In genomic region chr21:43726686-43727570, GRCh38 we compare ENCODE assay signal across 8 cellular contexts. TPM values are rescaled to one million over a fixed set of nuclear protein-coding genes. Genes with fewer than 3 reads are reported as not detected.
A peak's percentile ranks its signal among the peaks of the same experiment; 100 is the strongest.
DNase-seq lines count a peak whose midpoint lies in the region; ATAC-seq and TF ChIP-seq lines count a peak whose summit lies in the region.

No MANE protein-coding gene starts in this region.

- WGBS in smooth muscle cell (ENCODE audit: low lambda C conversion rate) = 61% methylated on average over 21 of the region's 21 CpGs

- H3K9me3 Mint-ChIP-seq in GM23338 = no peaks in the 10 kb centered on the region

- H3K9me2 ChIP-seq in GM23338 (ENCODE audit: insufficient read depth) = no peaks in the 10 kb centered on the region

- no peaks in the 10 kb centered on the region for H3K36me3 ChIP-seq in GM23338 (ENCODE audit: insufficient read depth)
- H3K36me3 ChIP-seq in WERI-Rb-1 = peaks cover 21% of the 10 kb centered on the region
- no peaks in the 10 kb centered on the region for H3K36me3 ChIP-seq in smooth muscle cell (ENCODE audit: low read depth)

- DNase-seq in GM23338 (ENCODE audit: low spot score) = no peak
- no peak for DNase-seq in WERI-Rb-1
- DNase-seq in left cardiac atrium = peak; percentile 35
- DNase-seq in smooth muscle cell (lab: John Stamatoyannopoulos, UW; ENCODE audit: unreplicated experiment) = no peak
- no peak for DNase-seq in NCI-H82 treated with DMSO at 0.1 percent for 48 hours (lab: John Stamatoyannopoulos, UW; ENCODE audit: unreplicated experiment)

- peaks cover 14% of the 10 kb centered on the region; the same call in 1 of the 2 replicates for H3F3A ChIP-seq in GM23338 (replicated peaks; ENCODE audit: low read depth)
- H3F3A ChIP-seq in smooth muscle cell (ENCODE audit: low read depth) = peaks cover 26% of the 10 kb centered on the region

- H3K4me2 ChIP-seq in GM23338 (no peak overlapping the region), smooth muscle cell (peak overlapping the region; percentile 72)

- H3K9ac ChIP-seq in smooth muscle cell (ENCODE audit: low read depth) = peak overlapping the region; percentile 87

- peaks cover 7% of the 10 kb centered on the region; the same call in 2 of the 3 replicates for H3K36me3 Mint-ChIP-seq in GM23338 (ENCODE audit: low read depth)

- H3K9me3 ChIP-seq in WERI-Rb-1 (ENCODE audit: severe bottlenecking) (no peaks in the 10 kb centered on the region), smooth muscle cell (replicated peaks; ENCODE audit: low read depth) (no peaks in the 10 kb centered on the region)

- H3K4me1 Mint-ChIP-seq in GM23338 = peaks cover 28% of the 10 kb centered on the region

- H3K27ac Mint-ChIP-seq in GM23338 = no peak overlapping the region; the same call in 1 of the 2 replicates

- H3K79me2 ChIP-seq in GM23338 (replicated peaks; ENCODE audit: insufficient read depth) (peaks cover 65% of the 10 kb centered on the region), smooth muscle cell (ENCODE audit: low read depth) (peaks cover 67% of the 10 kb centered on the region)

- H3K27me3 Mint-ChIP-seq in GM23338 (ENCODE audit: insufficient read depth, low read depth, poor library complexity) = peaks cover 20% of the 10 kb centered on the region

- H3K4me1 ChIP-seq in GM23338 (ENCODE audit: insufficient read depth) (peaks cover 7% of the 10 kb centered on the region; the same call in 1 of the 2 replicates), smooth muscle cell (ENCODE audit: low read depth) (peaks cover 19% of the 10 kb centered on the region)

- peaks cover 4% of the 10 kb centered on the region; the same call in 1 of the 2 replicates for H4K20me1 ChIP-seq in GM23338 (replicated peaks; ENCODE audit: insufficient read depth)
- H4K20me1 ChIP-seq in smooth muscle cell (ENCODE audit: low read depth) = peaks cover 84% of the 10 kb centered on the region

- ATAC-seq in GM23338 = no peak
- ATAC-seq in left cardiac atrium = no peak
- no peak for ATAC-seq in GM21381 (IDR thresholded peaks at IDR 0.05; ENCODE audit: unreplicated experiment)
- no peak for ATAC-seq in GM19467 (IDR thresholded peaks at IDR 0.05; ENCODE audit: unreplicated experiment)
- ATAC-seq in GM19023 (IDR thresholded peaks at IDR 0.05; ENCODE audit: unreplicated experiment) = no peak

- H3K27me3 ChIP-seq in GM23338 (ENCODE audit: insufficient read depth) = no peaks in the 10 kb centered on the region
- H3K27me3 ChIP-seq in WERI-Rb-1 (ENCODE audit: insufficient read depth, low read depth, severe bottlenecking) = no peaks in the 10 kb centered on the region
- no peaks in the 10 kb centered on the region for H3K27me3 ChIP-seq in smooth muscle cell (ENCODE audit: low read depth)

- intact Hi-C loops in left cardiac atrium (cut with DNase I) = no loop called here

- no peak for TF ChIP-seq CTCF in GM23338 (conservative IDR thresholded peaks at IDR 0.05; ENCODE audit: low read depth in 2 of 2)
- TF ChIP-seq CTCF in WERI-Rb-1 (IDR thresholded peaks at IDR 0.05; ENCODE audit: low read depth, low read length) = no peak
- no peak for TF ChIP-seq CTCF in smooth muscle cell (IDR thresholded peaks at IDR 0.05; ENCODE audit: borderline replicate concordance, insufficient read depth, poor library complexity, severe bottlenecking)

- H3K4me3 ChIP-seq in GM23338 = no peak overlapping the region
- no peak overlapping the region for H3K4me3 ChIP-seq in WERI-Rb-1 (ENCODE audit: low read depth, low read length)
- H3K4me3 ChIP-seq in smooth muscle cell = no peak overlapping the region

- no peak overlapping the region for H2AFZ ChIP-seq in GM23338
- H2AFZ ChIP-seq in smooth muscle cell (ENCODE audit: low read depth) = no peak overlapping the region

- H3K27ac ChIP-seq in GM23338 (ENCODE audit: low read depth) = peak overlapping the region; percentile 96; the same call in 1 of the 2 replicates
- H3K27ac ChIP-seq in WERI-Rb-1 = peak overlapping the region; percentile 92
- peak overlapping the region; percentile 99 for H3K27ac ChIP-seq in smooth muscle cell (ENCODE audit: low read depth)

- H3K4me3 Mint-ChIP-seq in GM23338 = peak overlapping the region; percentile 42; the same call in 2 of the 3 replicates

TF ChIP-seq in GM23338, 12 proteins besides CTCF, POLR2A, EP300 and RAD21 (continues in another document):
- TF ChIP-seq POLR2AphosphoS5 (IDR thresholded peaks at IDR 0.05; ENCODE audit: low read depth) (no peak), EZH2phosphoT487 (IDR thresholded peaks at IDR 0.05; ENCODE audit: unreplicated experiment) (no peak), REST (IDR thresholded peaks at IDR 0.05; ENCODE audit: unreplicated experiment) (no peak)

RNA-seq across cellular contexts. Expression of gene PDXK, which starts 8.0 kb away (rescaled TPM):
- total RNA-seq in GM23338 (2014; rRNA removed; shearing (Covaris generic)) = 56.7 and 66.3 TPM in 2 replicates
- 48.6 and 53.2 TPM in 2 replicates for polyA plus RNA-seq in GM23338 (2016; fragmentation: Nextera tagmentation; extraction: Ambion mirVana)
- 100 to 1,000 TPM; 101 to 120 TPM for total RNA-seq in left cardiac atrium
- total RNA-seq in smooth muscle cell = 84.3 and 92.6 TPM in 2 replicates
- 184 and 194 TPM in 2 replicates for polyA plus RNA-seq in smooth muscle cell

RNA-seq across cellular contexts. Expression of gene CSTB, which starts 49.2 kb away (rescaled TPM):
- 10.0 and 10.1 TPM in 2 replicates for total RNA-seq in GM23338 (2014; rRNA removed; shearing (Covaris generic))
- 142 and 147 TPM in 2 replicates for polyA plus RNA-seq in GM23338 (2016; fragmentation: Nextera tagmentation; extraction: Ambion mirVana)
- total RNA-seq in left cardiac atrium = 10 to 100 TPM; 33.0 to 40.2 TPM
- total RNA-seq in smooth muscle cell = 22.2 and 29.9 TPM in 2 replicates
- polyA plus RNA-seq in smooth muscle cell = 74.0 and 97.6 TPM in 2 replicates
